In the genomic region with DNA sequence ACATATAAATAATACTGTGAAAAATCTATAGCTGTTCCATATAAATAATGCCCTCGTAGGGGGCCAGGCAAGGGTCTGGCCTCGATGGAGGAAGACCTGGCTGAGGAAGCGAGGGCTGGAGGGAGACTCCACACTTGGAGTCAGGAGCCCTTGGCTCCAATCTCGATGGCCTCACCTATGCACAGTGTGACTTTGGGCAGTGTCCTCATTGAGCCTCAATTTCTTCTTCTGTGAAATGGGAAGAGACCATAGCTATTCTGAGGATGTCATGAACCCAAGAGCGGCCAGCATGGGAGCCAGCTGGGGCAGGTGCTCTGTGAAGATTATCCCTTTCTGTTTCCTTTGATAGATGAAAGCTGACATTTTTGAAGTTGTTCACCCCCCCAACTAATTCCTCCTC, we compare ENCODE assay signal across 21 cellular contexts. TPM values are rescaled to one million over a fixed set of nuclear protein-coding genes. Genes with fewer than 3 reads are reported as not detected.
DNase-seq lines count a peak whose midpoint lies in the region; ATAC-seq lines count a peak whose summit lies in the region.
"Had no signal": no experiment of that assay in that cellular context is flagged by ENCODE, and none has a peak within 500 bp of the region (broad histone marks: within the 10 kb centered on the region; RNA-seq: fewer than 3 reads in every experiment).

No MANE protein-coding gene starts in this region.

- H3K36me3 ChIP-seq in subcutaneous abdominal adipose tissue (ENCODE audit: control insufficient read depth in 5 of 5, insufficient read depth in 5 of 5, low read length in 5 of 5): peaks cover 4 to 88% (median 64%) of the 10 kb centered on the region in 5 donors
- H3K36me3 ChIP-seq: BE2C had no signal

- no peaks in the 10 kb centered on the region for H3K9me3 ChIP-seq in subcutaneous abdominal adipose tissue (ENCODE audit: control insufficient read depth in 5 of 5, low read length in 5 of 5)
- H3K9me3 ChIP-seq: A549; BE2C; BLaER1 treated with 17β-estradiol and CSF1 and Interleukin-3, amounts not matched to agents 10 nM and 100 nM had no signal

- peak; percentile 17 for DNase-seq in cardiac septum (ENCODE audit: low spot score)
- DNase-seq in Right ventricle myocardium inferior (ENCODE audit: missing footprints): no peak
- DNase-seq in posterior vena cava (ENCODE audit: low spot score): peak; percentile 9
- no peak for DNase-seq in GDM1 (lab: John Stamatoyannopoulos, UW)
- no peak for DNase-seq in NCI-H69 (lab: John Stamatoyannopoulos, UW)
- DNase-seq in NAMALWA (ENCODE audit: low spot score): no peak
- DNase-seq: 8988T; ACHN; AML-193; BE2C; Calu3; CD4-positive, alpha-beta memory T cell; COR-L47; DMS53; DMS79 treated with DMSO at 0.1 percent for 48 hours; GM23248; H7; HCEC 1CT had no signal

- H3K4me1 ChIP-seq in subcutaneous abdominal adipose tissue (ENCODE audit: control insufficient read depth in 5 of 5, insufficient read depth in 5 of 5, low read length in 5 of 5): peaks cover 9 to 38% (median 34%) of the 10 kb centered on the region in 5 donors
- H3K4me1 ChIP-seq: A549, BE2C had no signal

- no peak overlapping the region for H3K4me3 ChIP-seq in subcutaneous abdominal adipose tissue (ENCODE audit: low read depth in 1 of 5, low read length in 5 of 5)
- H3K4me3 ChIP-seq: A549; BLaER1 treated with 17β-estradiol and CSF1 and Interleukin-3, amounts not matched to agents 10 nM and 100 nM; GM23248 had no signal

- intact Hi-C loops in cardiac septum (cut with DNase I) (no loop called here), Right ventricle myocardium inferior (cut with DNase I) (no loop called here), posterior vena cava (cut with DNase I) (no loop called here)

- no peak overlapping the region for H3K9ac ChIP-seq in subcutaneous abdominal adipose tissue (ENCODE audit: low read length in 5 of 5)
- H3K9ac ChIP-seq: BLaER1 treated with 17β-estradiol and CSF1 and Interleukin-3, amounts not matched to agents 10 nM and 100 nM; GM23248 had no signal

- no peak for ATAC-seq in Right ventricle myocardium inferior
- ATAC-seq: A549 had no signal

- H3K27ac ChIP-seq in subcutaneous abdominal adipose tissue (ENCODE audit: low read depth, low read length): peak overlapping the region; percentile 24
- H3K27ac ChIP-seq: A549; BLaER1 treated with 17β-estradiol and CSF1 and Interleukin-3, amounts not matched to agents 10 nM and 100 nM; GM23248 had no signal

- H3K27me3 ChIP-seq in subcutaneous abdominal adipose tissue (ENCODE audit: control insufficient read depth in 5 of 5, insufficient read depth in 4 of 5, low read length in 5 of 5): no peaks in the 10 kb centered on the region
- H3K27me3 ChIP-seq: BE2C; BLaER1 treated with 17β-estradiol and CSF1 and Interleukin-3, amounts not matched to agents 10 nM and 100 nM had no signal

RNA-seq across cellular contexts. Expression of gene ANGPTL2, which starts 24.8 kb away (rescaled TPM):
- total RNA-seq in cardiac septum (41.4 TPM), Right ventricle myocardium inferior (37.1 TPM), posterior vena cava (10 to 100 TPM; 45.7 to 55.9 TPM)
- total RNA-seq: Calu3; CD4-positive, alpha-beta memory T cell had no signal

Comparison
In these comparisons a context has a peak if more than half of its experiments do, and no peak if none do; other contexts are left out.
1. DNase-seq: peak in cardiac septum (single experiment) and posterior vena cava (single experiment); none in Right ventricle myocardium inferior (single experiment), GDM1 (single experiment), NCI-H69 (single experiment) and NAMALWA (single experiment).